In the genomic region with DNA sequence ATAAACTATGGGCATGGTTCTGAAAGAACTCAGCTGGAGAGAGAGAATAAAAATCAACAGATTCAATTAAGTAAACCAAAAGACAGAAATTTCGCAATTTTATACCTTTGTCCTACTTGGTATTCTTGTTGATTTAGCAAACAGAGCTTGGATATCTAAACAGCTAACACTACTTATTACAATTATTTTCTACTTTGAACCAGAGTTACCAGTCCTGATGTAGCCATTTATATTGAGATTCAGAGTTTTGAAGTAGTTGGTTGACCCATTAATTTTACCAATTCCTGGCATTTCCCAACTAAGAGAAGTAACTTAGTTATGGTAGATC, we compare ENCODE assay signal across 20 cellular contexts. TPM values are rescaled to one million over a fixed set of nuclear protein-coding genes. Genes with fewer than 3 reads are reported as not detected.
DNase-seq lines count a peak whose midpoint lies in the region; ATAC-seq and TF ChIP-seq lines count a peak whose summit lies in the region.
"Had no signal": no experiment of that assay in that cellular context is flagged by ENCODE, and none has a peak within 500 bp of the region (broad histone marks: within the 10 kb centered on the region; RNA-seq: fewer than 3 reads in every experiment).

No MANE protein-coding gene starts in this region.

- H3K4me1 ChIP-seq in CD4-positive, CD25-positive, alpha-beta regulatory T cell (ENCODE audit: control insufficient read depth, insufficient read depth, low read length, poor library complexity, severe bottlenecking): peaks cover 23% of the 10 kb centered on the region
- H3K4me1 ChIP-seq in right lobe of liver (peaks cover 0 to 62% (median 9%) of the 10 kb centered on the region in 4 donors), mammary epithelial cell (ENCODE audit: insufficient read depth, low read length) (no peaks in the 10 kb centered on the region)

- peaks cover 52% of the 10 kb centered on the region for H3K79me2 ChIP-seq in mammary epithelial cell (ENCODE audit: insufficient read depth, low read length)

- no peak overlapping the region for H3K4me2 ChIP-seq in mammary epithelial cell (ENCODE audit: insufficient read depth, low read depth, low read length)

- no peaks in the 10 kb centered on the region for H3K27me3 Mint-ChIP-seq in CD4-positive, CD25-positive, alpha-beta regulatory T cell
- H3K27me3 Mint-ChIP-seq: activated B cell treated with CpG ODN at 0.5 μM for 24 hours; activated CD4-positive, alpha-beta memory T cell treated with anti-CD3 and anti-CD28 coated beads for 36 hours; activated naive CD8-positive, alpha-beta T cell; brain had no signal

- CTCF ChIA-PET in mammary epithelial cell (lab: Charles Lee; ENCODE audit: low non-redundant PET): no interaction called here

- dilution Hi-C loops in mammary epithelial cell (cut with HindIII; ENCODE audit: low sequenced_read_pairs): no loop called here

- H3K27ac Mint-ChIP-seq in CD4-positive, CD25-positive, alpha-beta regulatory T cell: peak overlapping the region; percentile 10 to 47 (median 21)
- H3K27ac Mint-ChIP-seq: activated B cell treated with CpG ODN at 0.5 μM for 24 hours; activated naive CD8-positive, alpha-beta T cell; CD8-positive, alpha-beta T cell had no signal

- H3K4me1 Mint-ChIP-seq in CD4-positive, CD25-positive, alpha-beta regulatory T cell: peaks cover 44 to 65% (median 53%) of the 10 kb centered on the region in 4 donors

- intact Hi-C loops in right lobe of liver (cut with DNase I): no loop called here
- intact Hi-C loops in mammary epithelial cell (cut with micrococcal nuclease): no loop called here

- no peak for ATAC-seq in CD4-positive, CD25-positive, alpha-beta regulatory T cell (ENCODE audit: low read depth in 2 of 2)
- ATAC-seq in right lobe of liver: peak; percentile 75 to 82 (median 80)
- ATAC-seq in GM19023 (IDR thresholded peaks at IDR 0.05; ENCODE audit: unreplicated experiment): no peak
- ATAC-seq: activated T-cell treated with anti-CD3 and anti-CD28 coated beads, Interleukin-2, amount 50 U/mL, for 4 hours; CD8-positive, alpha-beta T cell; heart right ventricle had no signal

- 40% methylated on average over 1 of the region's 1 CpG for WGBS in right lobe of liver (ENCODE audit: insufficient coverage, low coverage, low lambda C conversion rate, missing lambda C conversion rate)
- 92% methylated on average over 1 of the region's 1 CpG for WGBS in mammary epithelial cell (ENCODE audit: low coverage, missing lambda C conversion rate)

- BruUV-seq in mammary epithelial cell (replicated peaks; lab: Mats Ljungman, UMichigan): no TSS peak

- H3K27me3 ChIP-seq in CD4-positive, CD25-positive, alpha-beta regulatory T cell (ENCODE audit: control insufficient read depth, insufficient read depth, low read length): no peaks in the 10 kb centered on the region
- H3K27me3 ChIP-seq in right lobe of liver (no peaks in the 10 kb centered on the region), mammary epithelial cell (ENCODE audit: insufficient read depth, low read length) (no peaks in the 10 kb centered on the region), MG63 (no peaks in the 10 kb centered on the region)
- H3K27me3 ChIP-seq: heart right ventricle had no signal

- H4K20me1 ChIP-seq in mammary epithelial cell (ENCODE audit: insufficient read depth, low read length): no peaks in the 10 kb centered on the region

- peaks cover 0 to 7% (median 4%) of the 10 kb centered on the region in 7 donors for H3K9me3 Mint-ChIP-seq in CD4-positive, CD25-positive, alpha-beta regulatory T cell

- in situ Hi-C loops in mammary epithelial cell (cut with MboI; ENCODE audit: low sequenced_read_pairs in 2 of 2): no loop called here

- TF ChIP-seq POLR2A in right lobe of liver (IDR thresholded peaks at IDR 0.05): no peak

- peaks cover 0 to 2% of the 10 kb centered on the region in 2 experiments for H3K9me3 ChIP-seq in CD4-positive, CD25-positive, alpha-beta regulatory T cell (ENCODE audit: control insufficient read depth in 2 of 2, low read length in 2 of 2)
- H3K9me3 ChIP-seq in SK-N-MC (ENCODE audit: low read depth, low read length) (no peaks in the 10 kb centered on the region), right lobe of liver (no peaks in the 10 kb centered on the region), mammary epithelial cell (replicated peaks; ENCODE audit: insufficient read depth, low read length) (no peaks in the 10 kb centered on the region), MG63 (peaks cover 6% of the 10 kb centered on the region)
- H3K9me3 ChIP-seq: HAP-1 had no signal

- H3K4me3 Mint-ChIP-seq in CD4-positive, CD25-positive, alpha-beta regulatory T cell: no peak overlapping the region
- H3K4me3 Mint-ChIP-seq: activated B cell treated with CpG ODN at 0.5 μM for 24 hours; activated CD4-positive, alpha-beta memory T cell treated with anti-CD3 and anti-CD28 coated beads for 36 hours; activated T-cell treated with anti-CD3 and anti-CD28 coated beads, Interleukin-2, amount 50 U/mL, for 4 hours; brain; CD8-positive, alpha-beta T cell had no signal

- TF ChIP-seq CTCF in choroid plexus epithelial cell (conservative IDR thresholded peaks at IDR 0.05; ENCODE audit: low read depth, low read length): no peak
- TF ChIP-seq CTCF in right lobe of liver (IDR thresholded peaks at IDR 0.05): no peak
- TF ChIP-seq CTCF in mammary epithelial cell (conservative IDR thresholded peaks at IDR 0.05 in 1 of 2, IDR thresholded peaks at IDR 0.05 in 1 of 2; ENCODE audit: extremely low read depth in 1 of 2, insufficient read depth in 1 of 2, low read depth in 1 of 2, low read length in 2 of 2): no peak

- H3K36me3 Mint-ChIP-seq in CD4-positive, CD25-positive, alpha-beta regulatory T cell: peaks cover 25% of the 10 kb centered on the region

- no peak overlapping the region for H3K4me3 ChIP-seq in CD4-positive, CD25-positive, alpha-beta regulatory T cell (ENCODE audit: low read depth, low read length)
- no peak overlapping the region for H3K4me3 ChIP-seq in SK-N-MC
- H3K4me3 ChIP-seq in choroid plexus epithelial cell (ENCODE audit: low read depth, low read length): no peak overlapping the region
- H3K4me3 ChIP-seq in right lobe of liver: no peak overlapping the region
- H3K4me3 ChIP-seq in mammary epithelial cell (replicated peaks in 1 of 3; ENCODE audit: insufficient read depth in 1 of 3, low read depth in 2 of 3, low read length in 3 of 3): no peak overlapping the region
- H3K4me3 ChIP-seq in MG63: no peak overlapping the region
- H3K4me3 ChIP-seq: coronary artery, HAP-1, heart right ventricle, left ventricle myocardium inferior had no signal

- no peak for DNase-seq in CD4-positive, CD25-positive, alpha-beta regulatory T cell
- DNase-seq in SK-N-MC (ENCODE audit: low read depth, low spot score) (no peak), choroid plexus epithelial cell (ENCODE audit: low read depth) (peak; percentile 19), right lobe of liver (no peak), mammary epithelial cell (no peak), MG63 (no peak)
- DNase-seq: activated B cell treated with CpG ODN at 0.5 μM for 24 hours; activated CD4-positive, alpha-beta memory T cell treated with anti-CD3 and anti-CD28 coated beads for 36 hours; activated T-cell treated with anti-CD3 and anti-CD28 coated beads, Interleukin-2, amount 50 U/mL, for 4 hours; CD8-positive, alpha-beta T cell; DMS53; heart right ventricle; left ventricle myocardium inferior; NCI-H187; T1000 had no signal

- H3K36me3 ChIP-seq in CD4-positive, CD25-positive, alpha-beta regulatory T cell (ENCODE audit: control insufficient read depth, insufficient read depth, low read length): peaks cover 11% of the 10 kb centered on the region
- peaks cover 20% of the 10 kb centered on the region for H3K36me3 ChIP-seq in SK-N-MC (ENCODE audit: insufficient read depth, low read length)
- H3K36me3 ChIP-seq in right lobe of liver: no peaks in the 10 kb centered on the region
- no peaks in the 10 kb centered on the region for H3K36me3 ChIP-seq in mammary epithelial cell (ENCODE audit: insufficient read depth, low read length)
- peaks cover 11% of the 10 kb centered on the region for H3K36me3 ChIP-seq in MG63

- no peak overlapping the region for H2AFZ ChIP-seq in mammary epithelial cell (ENCODE audit: low read depth, low read length)

- H3K27ac ChIP-seq in CD4-positive, CD25-positive, alpha-beta regulatory T cell (ENCODE audit: insufficient read depth, low read length, poor library complexity, severe bottlenecking): no peak overlapping the region
- H3K27ac ChIP-seq in SK-N-MC (peak overlapping the region; percentile 44; the same call in 1 of the 2 replicates), right lobe of liver (peak overlapping the region; percentile 41 to 79 (median 79)), mammary epithelial cell (ENCODE audit: insufficient read depth, low read depth, low read length) (no peak overlapping the region)
- H3K27ac ChIP-seq: coronary artery, heart right ventricle, left ventricle myocardium inferior had no signal

- H3K9ac ChIP-seq in SK-N-MC (ENCODE audit: insufficient read length): no peak overlapping the region
- H3K9ac ChIP-seq in mammary epithelial cell (ENCODE audit: insufficient read depth, low read length): no peak overlapping the region

RNA-seq across cellular contexts. Expression of gene ASXL2, which starts 48.9 kb away (rescaled TPM):
- total RNA-seq in CD4-positive, CD25-positive, alpha-beta regulatory T cell: 48.6 TPM
- polyA plus RNA-seq in CD4-positive, CD25-positive, alpha-beta regulatory T cell: 1 to 10 TPM; 6.8 to 8.8 (median 8.1) TPM
- total RNA-seq in right lobe of liver (10 to 100 TPM in 5 of 6 experiments, 1 to 10 TPM in 1; 9.1 to 13.4 (median 12.0) TPM), mammary epithelial cell (10 to 100 TPM; 15.2 to 39.4 TPM)
- polyA plus RNA-seq in mammary epithelial cell: 11.4 TPM
- 25.2 TPM for polyA minus RNA-seq in mammary epithelial cell
- 3.6 and 8.8 TPM in 2 replicates for total RNA-seq in MG63 (2014; rRNA removed; shearing (Covaris generic); ENCODE audit: low replicate concordance)

Comparison
In these comparisons a context has a peak if more than half of its experiments do, and no peak if none do; other contexts are left out.
1. ATAC-seq: peak in right lobe of liver (4 of 4); none in CD4-positive, CD25-positive, alpha-beta regulatory T cell (0 of 2) and GM19023 (single experiment).
2. H3K27ac ChIP-seq: peak in SK-N-MC (single experiment) and right lobe of liver (3 of 3); none in CD4-positive, CD25-positive, alpha-beta regulatory T cell (single experiment) and mammary epithelial cell (single experiment).